ENCODE assay signal across 8 cellular contexts in the genomic region with DNA sequence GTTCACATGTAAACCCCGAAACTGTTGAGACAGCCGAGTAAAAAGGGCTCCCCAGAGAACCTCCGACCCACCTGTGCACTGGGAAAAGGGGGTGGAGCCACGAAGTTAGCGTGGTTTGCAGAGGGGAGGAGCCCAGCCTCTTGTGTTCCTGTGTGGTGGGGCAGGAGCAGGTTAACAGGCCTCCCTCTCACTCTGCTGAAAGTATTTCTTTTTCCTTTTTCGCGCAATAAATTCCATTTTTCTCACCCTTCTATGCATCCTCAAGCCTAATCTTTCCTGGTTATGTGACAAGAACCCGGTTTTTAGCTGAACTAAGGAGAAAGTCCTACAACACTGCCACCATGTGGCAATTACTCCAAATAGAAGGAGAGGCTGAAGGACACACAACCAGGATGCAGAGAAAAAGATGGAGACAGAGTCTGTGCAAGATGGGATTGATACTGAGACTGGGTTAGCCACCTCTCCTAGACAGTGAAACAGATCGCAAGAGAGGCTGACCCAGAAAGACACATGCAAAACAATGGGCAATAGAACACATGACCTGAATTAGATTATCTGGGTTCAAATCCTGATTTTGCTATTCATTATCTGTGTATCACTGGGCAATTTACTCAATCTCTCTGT.
DNase-seq lines count a peak whose midpoint lies in the region; ATAC-seq and TF ChIP-seq lines count a peak whose summit lies in the region.

No MANE protein-coding gene starts in this region.

- H3K4me1 Mint-ChIP-seq in activated B cell treated with CpG ODN at 0.5 μM for 24 hours, result peaks cover 6% of the 10 kb centered on the region

- H3K4me1 ChIP-seq in ectodermal cell (ENCODE audit: control insufficient read depth, insufficient read depth, low read length), result no peaks in the 10 kb centered on the region

- ATAC-seq in HG03064 (IDR thresholded peaks at IDR 0.05; ENCODE audit: low read depth, unreplicated experiment) (peak; percentile 79), activated B cell treated with CpG ODN at 0.5 μM for 24 hours (ENCODE audit: low read depth) (peak; percentile 65)

- no peak overlapping the region for H3K27ac ChIP-seq in ectodermal cell (ENCODE audit: insufficient read depth, low read depth, low read length, poor library complexity, severe bottlenecking)

- POLR2A ChIA-PET in activated B cell treated with CpG ODN at 0.5 μM for 24 hours (lab: Charles Lee), result no interaction called here

- 3 to 4% methylated on average over 9 of the region's 9 CpGs for WGBS in ectodermal cell, 2 experiments

- H3K9me3 ChIP-seq in ectodermal cell (ENCODE audit: control insufficient read depth, low read length), result no peaks in the 10 kb centered on the region

- no peaks in the 10 kb centered on the region for H3K36me3 ChIP-seq in ectodermal cell (ENCODE audit: control insufficient read depth, insufficient read depth, low read length)

- no peaks in the 10 kb centered on the region for H3K36me3 Mint-ChIP-seq in activated B cell treated with CpG ODN at 0.5 μM for 24 hours (ENCODE audit: low read depth)

- H3K27ac Mint-ChIP-seq in activated B cell treated with CpG ODN at 0.5 μM for 24 hours, result no peak overlapping the region

- intact Hi-C loops in activated B cell treated with CpG ODN at 0.5 μM for 24 hours (cut with micrococcal nuclease), result loop anchor here (1.0 kb wide), 3 partner anchors 472 to 904 kb away; no protein-coding TSS in a partner anchor

- TF ChIP-seq CTCF in GM13977 (IDR thresholded peaks at IDR 0.05; ENCODE audit: extremely low read depth, insufficient read depth, missing control alignments), result peak; percentile 65
- no peak for TF ChIP-seq CTCF in activated B cell treated with CpG ODN at 0.5 μM for 24 hours (IDR thresholded peaks at IDR 0.05)

- peak overlapping the region; percentile 52 for H3K4me3 ChIP-seq in ectodermal cell (ENCODE audit: insufficient read depth, low read depth, low read length)

- in situ Hi-C loops in GM13977 (cut with MboI; ENCODE audit: low pct_unique_long_range_greater_than_20kb, low sequenced_read_pairs, unreplicated experiment), result no loop called here

- peaks cover 18% of the 10 kb centered on the region for H3K27me3 ChIP-seq in ectodermal cell (ENCODE audit: control insufficient read depth, insufficient read depth, low read length, poor library complexity, severe bottlenecking)

- H3K27me3 Mint-ChIP-seq in activated B cell treated with CpG ODN at 0.5 μM for 24 hours, result peaks cover 46% of the 10 kb centered on the region

- H3K4me3 Mint-ChIP-seq in activated B cell treated with CpG ODN at 0.5 μM for 24 hours, result peak overlapping the region; percentile 61

- no peaks in the 10 kb centered on the region for H3K9me3 Mint-ChIP-seq in activated B cell treated with CpG ODN at 0.5 μM for 24 hours

- CTCF ChIA-PET in activated B cell treated with CpG ODN at 0.5 μM for 24 hours (lab: Charles Lee), result interaction anchor here (0.8 to 2.3 kb wide), 3 partner anchors 9 to 506 kb away, joined by 3 to 13 read pairs (median 3); no protein-coding TSS in a partner anchor

- peak; percentile 59 for DNase-seq in AG08395 (ENCODE audit: low spot score)
- DNase-seq in GM13977 (ENCODE audit: low spot score), result peak; percentile 34
- DNase-seq in NCI-H2227 treated with DMSO at 0.1 percent for 48 hours (lab: John Stamatoyannopoulos, UW), result peak; percentile 75
- DNase-seq in activated B cell treated with CpG ODN at 0.5 μM for 24 hours, result no peak
- peak; percentile 90 for DNase-seq in medulla oblongata (ENCODE audit: extremely low spot score)
- DNase-seq in stromal cell of bone marrow (ENCODE audit: low read depth), result peak; percentile 52
